8 cellular contexts compared by ENCODE assay signal in the genomic region with DNA sequence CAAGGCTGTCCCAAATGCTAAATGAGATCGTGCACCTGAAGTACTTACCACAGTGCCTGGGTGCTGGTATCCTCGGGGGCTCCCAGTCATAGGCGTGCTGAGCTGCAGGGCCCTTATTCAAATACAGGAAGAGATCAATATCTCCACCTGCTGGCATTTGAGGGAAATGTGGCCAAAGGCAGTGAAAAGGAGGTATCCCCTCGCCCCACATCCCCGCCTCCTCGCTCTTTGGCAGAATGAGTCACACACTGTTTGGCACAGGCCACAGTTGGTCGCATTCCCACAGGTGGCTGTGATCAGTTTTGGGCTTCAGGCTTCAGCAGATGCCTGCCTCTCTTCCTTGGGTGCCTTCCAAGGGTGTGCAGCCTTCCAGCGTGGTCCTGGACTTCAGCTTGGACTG. TPM values are rescaled to one million over a fixed set of nuclear protein-coding genes. Genes with fewer than 3 reads are reported as not detected.
A peak's percentile ranks its signal among the peaks of the same experiment; 100 is the strongest.
DNase-seq lines count a peak whose midpoint lies in the region; ATAC-seq and TF ChIP-seq lines count a peak whose summit lies in the region.

No MANE protein-coding gene starts in this region.

- H3K27me3 Mint-ChIP-seq in Caco-2 (ENCODE audit: insufficient read depth, unreplicated experiment), result peaks cover 3% of the 10 kb centered on the region

- no peak overlapping the region for H3K4me2 ChIP-seq in OCI-LY1 (ENCODE audit: low read length)

- no peaks in the 10 kb centered on the region for H4K20me1 ChIP-seq in OCI-LY1 (ENCODE audit: insufficient read depth, low read length)

- H3K9me2 ChIP-seq in OCI-LY1 (ENCODE audit: low read depth, low read length), result no peaks in the 10 kb centered on the region

- H3F3A ChIP-seq in OCI-LY1 (ENCODE audit: insufficient read depth, low read length), result no peaks in the 10 kb centered on the region

- H3K36me3 Mint-ChIP-seq in Caco-2 (ENCODE audit: insufficient read depth, unreplicated experiment), result no peaks in the 10 kb centered on the region

- H3K4me1 ChIP-seq in Caco-2 (no peaks in the 10 kb centered on the region), OCI-LY1 (ENCODE audit: insufficient read depth, low read length, severe bottlenecking) (no peaks in the 10 kb centered on the region)

- no TSS peak for BruUV-seq in Caco-2 (replicated peaks; lab: Mats Ljungman, UMichigan)

- intact Hi-C loops in Caco-2 (cut with micrococcal nuclease; ENCODE audit: unreplicated experiment), result loop anchor here (1.0 to 5.0 kb wide), 2 partner anchors 22 to 94 kb away; a partner anchor contains a TSS

- peak; percentile 53 to 59 for DNase-seq in Caco-2
- peak; percentile 89 for DNase-seq in HT-29 (ENCODE audit: low spot score)
- peak; percentile 10 for DNase-seq in activated T-helper 1 cell treated with Interleukin-2 at 50 U/mL for 16 hours (ENCODE audit: low read depth)
- DNase-seq in fibroblast of villous mesenchyme (ENCODE audit: low read depth), result peak; percentile 49
- peak; percentile 42 for DNase-seq in retina

- H3K36me3 ChIP-seq in Caco-2 (ENCODE audit: control insufficient read depth, insufficient read depth, low read length) (no peaks in the 10 kb centered on the region), OCI-LY1 (ENCODE audit: insufficient read depth, low read length) (no peaks in the 10 kb centered on the region)

- no peak overlapping the region for H3K4me3 Mint-ChIP-seq in Caco-2 (ENCODE audit: unreplicated experiment)

- H3K9me3 Mint-ChIP-seq in Caco-2 (ENCODE audit: unreplicated experiment), result no peaks in the 10 kb centered on the region

- POLR2A ChIA-PET in Caco-2 (lab: Charles Lee), result no interaction called here

- H3K27me3 ChIP-seq in Caco-2 (replicated peaks; ENCODE audit: control insufficient read depth, insufficient read depth, low read length) (no peaks in the 10 kb centered on the region), OCI-LY1 (ENCODE audit: insufficient read depth, low read length) (no peaks in the 10 kb centered on the region)

- no peak overlapping the region for H2AFZ ChIP-seq in OCI-LY1 (ENCODE audit: low read length)

- no peak overlapping the region for H3K27ac Mint-ChIP-seq in Caco-2 (ENCODE audit: unreplicated experiment)

- TF ChIP-seq CTCF in Caco-2 (IDR thresholded peaks at IDR 0.05; ENCODE audit: insufficient read depth in 1 of 2, low read depth in 1 of 2, low read length in 1 of 2, severe bottlenecking in 1 of 2, unreplicated experiment in 1 of 2) (peak; percentile 36 to 41), OCI-LY1 (IDR thresholded peaks at IDR 0.05; ENCODE audit: low read length) (peak; percentile 45), fibroblast of villous mesenchyme (IDR thresholded peaks at IDR 0.05; ENCODE audit: insufficient read depth, low read depth, low read length) (peak; percentile 46)

- CTCF ChIA-PET in Caco-2 (lab: Charles Lee), result interaction anchor here (0.6 to 1.0 kb wide), 2 partner anchors 20 to 25 kb away, joined by 3 to 7 read pairs; no protein-coding TSS in a partner anchor

- H3K4me3 ChIP-seq in Caco-2 (ENCODE audit: low read depth, low read length), result no peak overlapping the region
- no peak overlapping the region for H3K4me3 ChIP-seq in OCI-LY1 (ENCODE audit: low read depth, low read length, poor library complexity, severe bottlenecking)
- no peak overlapping the region for H3K4me3 ChIP-seq in fibroblast of villous mesenchyme (ENCODE audit: low read depth, low read length)

- H3K9ac ChIP-seq in OCI-LY1 (ENCODE audit: low read length), result no peak overlapping the region

- ATAC-seq in GM19395 (IDR thresholded peaks at IDR 0.05; ENCODE audit: unreplicated experiment) (peak; percentile 90), HG02588 (IDR thresholded peaks at IDR 0.05; ENCODE audit: unreplicated experiment) (no peak)

- H3K27ac ChIP-seq in OCI-LY1 (ENCODE audit: low read depth, low read length, poor library complexity, severe bottlenecking), result no peak overlapping the region

- H3K4me1 Mint-ChIP-seq in Caco-2 (ENCODE audit: low read depth, unreplicated experiment), result no peaks in the 10 kb centered on the region

- H3K9me3 ChIP-seq in Caco-2 (no peaks in the 10 kb centered on the region), OCI-LY1 (ENCODE audit: low read length) (no peaks in the 10 kb centered on the region)

- H3K79me2 ChIP-seq in OCI-LY1 (ENCODE audit: insufficient read depth, low read length), result no peaks in the 10 kb centered on the region

RNA-seq across cellular contexts. Expression of a gene that starts 28.4 kb away (rescaled TPM):
- total RNA-seq in Caco-2 (2022), result 4.2 and 5.9 TPM in 2 replicates
- 3.5 and 4.0 TPM in 2 replicates for total RNA-seq in HT-29 (2014; rRNA removed; shearing (Covaris generic))
- 2.9 and 3.9 TPM in 2 replicates for total RNA-seq in fibroblast of villous mesenchyme

Comparison
In these comparisons a context has a peak if more than half of its experiments do, and no peak if none do; other contexts are left out.
1. DNase-seq: peak in every context shown above with its lines; median percentile 89 in HT-29; 56 in Caco-2; 49 in fibroblast of villous mesenchyme; 42 in retina; 10 in activated T-helper 1 cell treated with Interleukin-2 at 50 U/mL for 16 hours.